ENCODE assay signal across 17 cellular contexts in genomic region chr1:180386740-180387367, GRCh38.
"Had no signal": no experiment of that assay in that cellular context is flagged by ENCODE, and none has a peak within 500 bp of the region (broad histone marks: within the 10 kb centered on the region; RNA-seq: fewer than 3 reads in every experiment).

No MANE protein-coding gene starts in this region.

- H3K36me3 ChIP-seq: thyroid gland had no signal

- H3K4me3 ChIP-seq: lung, thyroid gland, vagina had no signal

- H3K4me1 ChIP-seq: thyroid gland, vagina had no signal

- H3K9me3 ChIP-seq: thyroid gland had no signal

- H3K27ac Mint-ChIP-seq: brain, immature natural killer cell, naive B cell had no signal

- H3K4me1 Mint-ChIP-seq: brain had no signal

- DNase-seq: activated CD8-positive, alpha-beta memory T cell treated with anti-CD3 and anti-CD28 coated beads, Interleukin-2, amount 50 U/mL, for 48 hours; activated effector memory CD4-positive, alpha-beta T cell treated with anti-CD3 and anti-CD28 coated beads, Interleukin-2, amount 50 U/mL, for 16 hours; amniotic stem cell; effector memory CD4-positive, alpha-beta T cell; immature natural killer cell; left cardiac atrium; naive B cell; retina; stimulated activated CD4-positive, alpha-beta T cell treated with anti-CD3 and anti-CD28 coated beads, Interleukin-15, amount 100 ng/mL, for 24 hours; stimulated activated CD4-positive, alpha-beta T cell treated with anti-CD3 and anti-CD28 coated beads, Interleukin-4, amount 100 ng/mL, for 24 hours; thyroid gland; WERI-Rb-1 had no signal

- H3K4me3 Mint-ChIP-seq: brain; central memory CD8-positive, alpha-beta T cell; immature natural killer cell; naive B cell had no signal

- H3K27me3 Mint-ChIP-seq: brain; central memory CD8-positive, alpha-beta T cell; naive B cell had no signal

- H3K27ac ChIP-seq: epithelial cell of prostate, thyroid gland, vagina, WERI-Rb-1 had no signal

- ATAC-seq: left cardiac atrium had no signal
